Comparison of ENCODE assay signal across 19 cellular contexts in genomic region chr3:50642382-50642781, GRCh38.
"Had no signal": no experiment of that assay in that cellular context is flagged by ENCODE, and none has a peak within 500 bp of the region (broad histone marks: within the 10 kb centered on the region; RNA-seq: fewer than 3 reads in every experiment).

No MANE protein-coding gene starts in this region.

- H3K27me3 Mint-ChIP-seq: activated CD4-positive, alpha-beta T cell treated with anti-CD3 and anti-CD28 coated beads, Interleukin-2, amount 10 ng/mL, durations not matched to agents 7 days and 5 days; dendritic cell treated with granulocyte-macrophage colony-stimulating factor and Interleukin-4, amounts not matched to agents 40 ng/mL and 50 ng/mL, for 4 days had no signal

- DNase-seq: activated CD4-positive, alpha-beta T cell treated with anti-CD3 and anti-CD28 coated beads, Interleukin-2, amount 10 ng/mL, durations not matched to agents 7 days and 5 days; activated CD4-positive, CD25-positive, alpha-beta regulatory T cell; amniotic stem cell; effector CD8-positive, alpha-beta T cell; gastrocnemius medialis; heart right ventricle; left lung; mammary epithelial cell; midbrain; nephron progenitor cell; retina; SK-N-SH; stimulated activated naive CD8-positive, alpha-beta T cell treated with anti-CD3 and anti-CD28 coated beads, Interleukin-15, Interleukin-2, amounts not matched to agents 100 U/mL and 50 U/mL, for 24 hours; substantia nigra; T-helper 9 cell; tibial artery had no signal

- H3K4me1 ChIP-seq: left lung had no signal

- H3K27me3 ChIP-seq: cardiac muscle cell, gastrocnemius medialis, heart right ventricle, left lung, tibial artery had no signal

- H3K4me3 Mint-ChIP-seq: activated CD4-positive, alpha-beta T cell treated with anti-CD3 and anti-CD28 coated beads, Interleukin-2, amount 10 ng/mL, durations not matched to agents 7 days and 5 days; dendritic cell treated with granulocyte-macrophage colony-stimulating factor and Interleukin-4, amounts not matched to agents 40 ng/mL and 50 ng/mL, for 4 days; nephron progenitor cell had no signal

- H3K27ac ChIP-seq: cardiac muscle cell, gastrocnemius medialis, left lung, tibial artery had no signal

- H3K9me3 Mint-ChIP-seq: activated CD4-positive, alpha-beta T cell treated with anti-CD3 and anti-CD28 coated beads, Interleukin-2, amount 10 ng/mL, durations not matched to agents 7 days and 5 days; dendritic cell treated with granulocyte-macrophage colony-stimulating factor and Interleukin-4, amounts not matched to agents 40 ng/mL and 50 ng/mL, for 4 days; nephron progenitor cell had no signal

- H3K9me3 ChIP-seq: gastrocnemius medialis, heart right ventricle, left lung, SK-N-SH, tibial artery had no signal

- H3K4me3 ChIP-seq: cardiac muscle cell, gastrocnemius medialis, heart right ventricle, left lung, tibial artery had no signal

- ATAC-seq: esophagus mucosa; gastrocnemius medialis; heart right ventricle; left lung; stimulated activated naive CD8-positive, alpha-beta T cell treated with anti-CD3 and anti-CD28 coated beads, Interleukin-15, Interleukin-2, amounts not matched to agents 100 U/mL and 50 U/mL, for 24 hours had no signal

- H3K27ac Mint-ChIP-seq: dendritic cell treated with granulocyte-macrophage colony-stimulating factor and Interleukin-4, amounts not matched to agents 40 ng/mL and 50 ng/mL, for 4 days; nephron progenitor cell had no signal
